In genomic region chr4:139916041-139916440, GRCh38 we compare ENCODE assay signal across 16 cellular contexts.
DNase-seq lines count a peak whose midpoint lies in the region; TF ChIP-seq lines count a peak whose summit lies in the region.
"Had no signal": no experiment of that assay in that cellular context is flagged by ENCODE, and none has a peak within 500 bp of the region (broad histone marks: within the 10 kb centered on the region; RNA-seq: fewer than 3 reads in every experiment).

No MANE protein-coding gene starts in this region.

- no peaks in the 10 kb centered on the region for H3K27me3 Mint-ChIP-seq in osteocyte (ENCODE audit: unreplicated experiment)

- H3K4me3 ChIP-seq in right atrium auricular region (no peak overlapping the region), left ventricle myocardium inferior (no peak overlapping the region), esophagus squamous epithelium (no peak overlapping the region), uterus (no peak overlapping the region)
- H3K4me3 ChIP-seq: A549, GM12878, PC-9 had no signal

- no peaks in the 10 kb centered on the region for H3K36me3 Mint-ChIP-seq in osteocyte (ENCODE audit: unreplicated experiment)

- H3K36me3 ChIP-seq in right atrium auricular region, result no peaks in the 10 kb centered on the region
- no peaks in the 10 kb centered on the region for H3K36me3 ChIP-seq in left ventricle myocardium inferior
- H3K36me3 ChIP-seq in esophagus squamous epithelium, result no peaks in the 10 kb centered on the region
- no peaks in the 10 kb centered on the region for H3K36me3 ChIP-seq in uterus

- H3K4me1 ChIP-seq in right atrium auricular region (peaks cover 0 to 71% of the 10 kb centered on the region in 2 donors), left ventricle myocardium inferior (peaks cover 74% of the 10 kb centered on the region), esophagus squamous epithelium (peaks cover 0 to 54% (median 27%) of the 10 kb centered on the region in 3 donors), uterus (peaks cover 32 to 42% of the 10 kb centered on the region in 2 donors)

- H3K9me3 Mint-ChIP-seq in osteocyte (ENCODE audit: unreplicated experiment), result no peaks in the 10 kb centered on the region

- peak overlapping the region; percentile 7 to 86 for H3K27ac ChIP-seq in right atrium auricular region
- H3K27ac ChIP-seq in left ventricle myocardium inferior (replicated peaks), result no peak overlapping the region
- H3K27ac ChIP-seq in esophagus squamous epithelium, result peak overlapping the region in 3 of 4 donors; percentile 0 to 59 (median 53)
- peak overlapping the region; percentile 81 to 96 for H3K27ac ChIP-seq in uterus
- H3K27ac ChIP-seq: A549, PC-9 had no signal

- TF ChIP-seq POLR2A in esophagus squamous epithelium (IDR thresholded peaks at IDR 0.05), result no peak
- TF ChIP-seq POLR2A in uterus (IDR thresholded peaks at IDR 0.05), result no peak

- H3K4me3 Mint-ChIP-seq in osteocyte (ENCODE audit: unreplicated experiment), result no peak overlapping the region

- 56 to 82% methylated on average over 1 of the region's 1 CpG for WGBS in esophagus squamous epithelium, 2 donors

- peaks cover 69% of the 10 kb centered on the region for H3K4me1 Mint-ChIP-seq in osteocyte (ENCODE audit: unreplicated experiment)

- H3K9me3 ChIP-seq in right atrium auricular region (no peaks in the 10 kb centered on the region), left ventricle myocardium inferior (replicated peaks) (no peaks in the 10 kb centered on the region), esophagus squamous epithelium (no peaks in the 10 kb centered on the region), uterus (no peaks in the 10 kb centered on the region)
- H3K9me3 ChIP-seq: A549 had no signal

- TF ChIP-seq CTCF in right atrium auricular region (IDR thresholded peaks at IDR 0.05) (no peak), left ventricle myocardium inferior (IDR thresholded peaks at IDR 0.05; ENCODE audit: borderline replicate concordance) (no peak), esophagus squamous epithelium (IDR thresholded peaks at IDR 0.05) (no peak), osteocyte (IDR thresholded peaks at IDR 0.05) (no peak), uterus (IDR thresholded peaks at IDR 0.05) (no peak)

- DNase-seq in right atrium auricular region (ENCODE audit: low spot score), result no peak
- DNase-seq in left ventricle myocardium inferior, result no peak
- DNase-seq in esophagus squamous epithelium (lab: John Stamatoyannopoulos, UW), result no peak
- DNase-seq in osteocyte (ENCODE audit: extremely low spot score, unreplicated experiment), result no peak
- no peak for DNase-seq in uterus
- no peak for DNase-seq in NCI-H1092 (lab: John Stamatoyannopoulos, UW)
- no peak for DNase-seq in stimulated activated CD4-positive, alpha-beta T cell treated with anti-CD3 and anti-CD28 coated beads, Interleukin-4, amount 100 ng/mL, for 4 hours
- no peak for DNase-seq in islet precursor cell
- DNase-seq: AML-193, Kasumi-1, NCI-H1436, NCI-H2029 treated with DMSO at 0.1 percent for 48 hours, NCI-H69, PC-9 had no signal

- no peaks in the 10 kb centered on the region for H3K27me3 ChIP-seq in right atrium auricular region
- H3K27me3 ChIP-seq in left ventricle myocardium inferior (ENCODE audit: low read depth), result no peaks in the 10 kb centered on the region
- no peaks in the 10 kb centered on the region for H3K27me3 ChIP-seq in esophagus squamous epithelium
- H3K27me3 ChIP-seq in uterus, result no peaks in the 10 kb centered on the region

- intact Hi-C loops in left ventricle myocardium inferior (cut with micrococcal nuclease), result no loop called here
- intact Hi-C loops in esophagus squamous epithelium (cut with DNase I), result no loop called here
- intact Hi-C loops in uterus (cut with DNase I; ENCODE audit: low total_unique reads), result no loop called here

- H3K27ac Mint-ChIP-seq in osteocyte (ENCODE audit: unreplicated experiment), result peak overlapping the region; percentile 45
